In the genomic region with DNA sequence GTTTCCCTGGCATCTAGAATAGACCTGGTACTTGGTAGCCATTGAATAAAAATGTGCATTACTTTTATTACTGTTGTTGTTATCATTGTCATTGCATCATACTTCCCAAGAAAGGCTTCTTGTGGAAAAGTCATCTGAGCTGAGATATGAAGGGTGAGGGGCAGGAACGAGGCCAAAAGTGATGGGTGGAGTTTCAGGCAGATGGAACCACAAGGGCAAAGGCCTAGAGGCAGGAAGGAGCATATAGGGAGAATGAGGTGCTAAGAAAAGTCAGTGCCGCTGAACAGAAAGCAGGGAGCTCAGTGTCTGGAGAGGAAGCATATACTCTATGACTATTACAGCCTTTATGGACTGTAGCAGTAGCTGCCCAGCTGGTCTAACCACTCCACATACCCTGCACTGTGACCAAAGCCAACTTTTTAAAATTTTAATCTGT, we compare ENCODE assay signal across 14 cellular contexts.
DNase-seq lines count a peak whose midpoint lies in the region; ATAC-seq, FAIRE-seq and TF ChIP-seq lines count a peak whose summit lies in the region.
"Had no signal": no experiment of that assay in that cellular context is flagged by ENCODE, and none has a peak within 500 bp of the region (broad histone marks: within the 10 kb centered on the region; RNA-seq: fewer than 3 reads in every experiment).

No MANE protein-coding gene starts in this region.

- CTCF ChIA-PET in AG04450 (lab: Charles Lee) (interaction anchor here (1.0 kb wide), 1 partner anchor 19 kb away, joined by 4 read pairs; no protein-coding TSS in a partner anchor), K562 (lab: Yijun Ruan, JAX; ENCODE audit: low intra/inter-chr PET ratio) (no interaction called here)

- no peak overlapping the region for H3K4me3 ChIP-seq in AG04450 (ENCODE audit: low read depth, low read length)
- no peak overlapping the region for H3K4me3 ChIP-seq in K562
- no peak overlapping the region for H3K4me3 ChIP-seq in hepatocyte

- POLR2A ChIA-PET in AG04450 (lab: Yijun Ruan, JAX), result no interaction called here
- POLR2A ChIA-PET in K562 (lab: Yijun Ruan, JAX), result no interaction called here

- TF ChIP-seq RAD21 in K562 (CRISPR knock-in tag; conservative IDR thresholded peaks at IDR 0.05 in 1 of 2, IDR thresholded peaks at IDR 0.05 in 1 of 2), result no peak

- no peaks in the 10 kb centered on the region for H3K27me3 ChIP-seq in AG04450 (ENCODE audit: control insufficient read depth, insufficient read depth, low read length)
- H3K27me3 ChIP-seq in K562 (ENCODE audit: control insufficient read depth in 2 of 2, insufficient read depth in 2 of 2, low read length in 2 of 2), result no peaks in the 10 kb centered on the region
- no peaks in the 10 kb centered on the region for H3K27me3 ChIP-seq in hepatocyte

- in situ Hi-C loops in K562 (cut with MboI), result no loop called here

- H3K4me1 ChIP-seq in K562 (replicated peaks in 1 of 2; ENCODE audit: control insufficient read depth in 2 of 2, insufficient read depth in 2 of 2, low read length in 2 of 2) (no peaks in the 10 kb centered on the region), hepatocyte (ENCODE audit: insufficient read depth) (peaks cover 6% of the 10 kb centered on the region)

- DNase-seq in AG04450 (ENCODE audit: low read depth, low spot score) (no peak), GM03348 (ENCODE audit: low spot score) (peak; percentile 25), K562 (ENCODE audit: extremely low read depth in 1 of 4, low spot score in 3 of 4) (no peak), hepatocyte (ENCODE audit: low spot score) (no peak), RCC 7860 (ENCODE audit: low spot score) (no peak), mesenteric fat pad (ENCODE audit: low spot score) (no peak), GF-D8 (lab: John Stamatoyannopoulos, UW) (no peak)
- no peak for DNase-seq in stimulated activated CD4-positive, alpha-beta T cell treated with anti-CD3 and anti-CD28 coated beads, Interleukin-2, amount 100 ng/mL, for 24 hours
- DNase-seq: dermis blood vessel endothelial cell, NCI-H1417 treated with DMSO at 0.1 percent for 48 hours, SIG-M5 had no signal

- no peak overlapping the region for H3K9ac ChIP-seq in K562 (ENCODE audit: insufficient read depth in 1 of 2, low read depth in 2 of 2, low read length in 2 of 2)
- H3K9ac ChIP-seq: KMS-11 had no signal

- intact Hi-C loops in K562 (cut with micrococcal nuclease), result no loop called here

- no peaks in the 10 kb centered on the region for H4K20me1 ChIP-seq in K562 (replicated peaks; ENCODE audit: control insufficient read depth, insufficient read depth, low read length)
- H4K20me1 ChIP-seq in hepatocyte (ENCODE audit: insufficient read depth, poor library complexity, severe bottlenecking), result no peaks in the 10 kb centered on the region

- TF ChIP-seq EP300 in K562 (IDR thresholded peaks at IDR 0.05; ENCODE audit: low read length), result no peak

- no peak for TF ChIP-seq POLR2A in K562 (conservative IDR thresholded peaks at IDR 0.05)

- TF ChIP-seq CTCF in AG04450 (IDR thresholded peaks at IDR 0.05; ENCODE audit: low read depth, low read length), result no peak
- TF ChIP-seq CTCF in K562 (IDR thresholded peaks at IDR 0.05 in 2 of 3, conservative IDR thresholded peaks at IDR 0.05 in 1 of 3; ENCODE audit: insufficient read depth in 2 of 3, low read depth in 1 of 3, low read length in 3 of 3), result no peak
- no peak for TF ChIP-seq CTCF in hepatocyte (IDR thresholded peaks at IDR 0.05; ENCODE audit: poor library complexity)

- H3K79me2 ChIP-seq in K562 (ENCODE audit: control insufficient read depth, insufficient read depth, low read length) (no peaks in the 10 kb centered on the region), hepatocyte (no peaks in the 10 kb centered on the region)

- no peak overlapping the region for H3K4me2 ChIP-seq in K562 (ENCODE audit: insufficient read depth, low read length)
- H3K4me2 ChIP-seq in hepatocyte, result no peak overlapping the region
- H3K4me2 ChIP-seq: KMS-11 had no signal

- WGBS in K562 (ENCODE audit: insufficient coverage, low coverage, missing lambda C conversion rate), result 5% methylated on average over 2 of the region's 2 CpGs
- 67% methylated on average over 2 of the region's 2 CpGs for WGBS in hepatocyte (ENCODE audit: low lambda C conversion rate, missing lambda C conversion rate)

- no peaks in the 10 kb centered on the region for H3K36me3 ChIP-seq in K562 (ENCODE audit: control insufficient read depth, insufficient read depth, low read length)
- H3K36me3 ChIP-seq in hepatocyte (replicated peaks; ENCODE audit: insufficient read depth, low read depth), result no peaks in the 10 kb centered on the region

- no TSS peak for BruUV-seq in K562 (replicated peaks; lab: Mats Ljungman, UMichigan)

- ATAC-seq in K562, result no peak

- H3K27ac ChIP-seq in AG04450 (ENCODE audit: low read depth, low read length), result peak overlapping the region; percentile 31
- H3K27ac ChIP-seq in K562 (ENCODE audit: extremely low read depth, low read depth, low read length), result no peak overlapping the region
- H3K27ac ChIP-seq in hepatocyte, result peak overlapping the region; percentile 35
- H3K27ac ChIP-seq: HL-60, KMS-11 had no signal

- FAIRE-seq in K562 (lab: Jason Lieb, UNC), result no peak
- no peak for FAIRE-seq in RCC 7860 (lab: Jason Lieb, UNC)
- FAIRE-seq: D721Med had no signal

- no peak overlapping the region for H2AFZ ChIP-seq in K562 (ENCODE audit: low read depth, low read length)
- no peak overlapping the region for H2AFZ ChIP-seq in hepatocyte

- no peaks in the 10 kb centered on the region for H3K9me2 ChIP-seq in hepatocyte (replicated peaks; ENCODE audit: insufficient read depth)

- H3K9me1 ChIP-seq in K562 (ENCODE audit: control insufficient read depth, insufficient read depth, low read length), result no peaks in the 10 kb centered on the region

- H3K9me3 ChIP-seq in AG04450 (ENCODE audit: control insufficient read depth, insufficient read depth, low read length) (no peaks in the 10 kb centered on the region), K562 (replicated peaks; ENCODE audit: control insufficient read depth, insufficient read depth, low read depth, low read length) (no peaks in the 10 kb centered on the region), hepatocyte (ENCODE audit: low read depth) (no peaks in the 10 kb centered on the region)

TF ChIP-seq in K562, 482 proteins besides CTCF, POLR2A, EP300 and RAD21:
- TF ChIP-seq, protein P1, sequence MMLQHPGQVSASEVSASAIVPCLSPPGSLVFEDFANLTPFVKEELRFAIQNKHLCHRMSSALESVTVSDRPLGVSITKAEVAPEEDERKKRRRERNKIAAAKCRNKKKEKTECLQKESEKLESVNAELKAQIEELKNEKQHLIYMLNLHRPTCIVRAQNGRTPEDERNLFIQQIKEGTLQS (IDR thresholded peaks at IDR 0.05), result peak; percentile 40; the same call in 1 of the 2 replicates
- TF ChIP-seq, protein P1 (CRISPR knock-in tag; conservative IDR thresholded peaks at IDR 0.05), result no peak
- TF ChIP-seq RBM34 (IDR thresholded peaks at IDR 0.05; ENCODE audit: borderline replicate concordance, insufficient read depth, low read length) (no peak), CEBPG (CRISPR knock-in tag; IDR thresholded peaks at IDR 0.05) (no peak), CEBPG (tag; conservative IDR thresholded peaks at IDR 0.05 in 1 of 2, IDR thresholded peaks at IDR 0.05 in 1 of 2) (peak; percentile 78 to 83)
